In genomic region chr2:86239745-86240144, GRCh38 we compare ENCODE assay signal across 26 cellular contexts.
"Had no signal": no experiment of that assay in that cellular context is flagged by ENCODE, and none has a peak within 500 bp of the region (broad histone marks: within the 10 kb centered on the region; RNA-seq: fewer than 3 reads in every experiment).

No MANE protein-coding gene starts in this region.

- DNase-seq: activated CD4-positive, alpha-beta T cell treated with anti-CD3 and anti-CD28 coated beads, Interleukin-2, amount 10 ng/mL, durations not matched to agents 24 days and 14 days; activated CD4-positive, alpha-beta T cell treated with anti-CD3 and anti-CD28 coated beads, Interleukin-2, amount 50 U/mL, for 4 hours; activated CD8-positive, alpha-beta T cell treated with anti-CD3 and anti-CD28 coated beads for 36 hours; activated gamma-delta T cell; activated naive CD4-positive, alpha-beta T cell treated with Interleukin-2 at 50 U/mL for 16 hours; activated naive CD8-positive, alpha-beta T cell treated with anti-CD3 and anti-CD28 coated beads, Interleukin-2, amount 50 U/mL, for 24 hours; activated T-cell treated with anti-CD3 and anti-CD28 coated beads, Interleukin-2, amount 50 U/mL, for 1 hour; activated T-cell treated with anti-CD3 and anti-CD28 coated beads, Interleukin-2, amount 50 U/mL, for 72 hours; anterior cingulate cortex; caudate nucleus; Karpas-422; NCI-H1105; NCI-H1417 treated with DMSO at 0.1 percent for 48 hours; NCI-H1694; NCI-H1930; NCI-H2081 treated with DMSO at 0.1 percent for 48 hours; NCI-H345; NCI-H526; NCI-H748 treated with DMSO at 0.1 percent for 48 hours; OCI-M1; Right ventricle myocardium superior; SW 1271; T-helper 1 cell had no signal

- H3K27me3 Mint-ChIP-seq: activated naive CD8-positive, alpha-beta T cell treated with anti-CD3 and anti-CD28 coated beads, Interleukin-2, amount 50 U/mL, for 24 hours had no signal

- H3K27ac Mint-ChIP-seq: activated CD4-positive, alpha-beta T cell treated with anti-CD3 and anti-CD28 coated beads, Interleukin-2, amount 10 ng/mL, durations not matched to agents 24 days and 14 days; activated CD8-positive, alpha-beta T cell treated with anti-CD3 and anti-CD28 coated beads for 36 hours; activated naive CD8-positive, alpha-beta T cell; activated naive CD8-positive, alpha-beta T cell treated with anti-CD3 and anti-CD28 coated beads, Interleukin-2, amount 50 U/mL, for 24 hours; activated T-cell treated with anti-CD3 and anti-CD28 coated beads, Interleukin-2, amount 50 U/mL, for 72 hours; activated T-helper 2 cell treated with anti-CD3 and anti-CD28 coated beads, Interferon-gamma antibody, Interleukin-2, Interleukin-4, amounts not matched to agents 10 μg/mL and 5 μg/mL and 100 μg/mL, durations not matched to agents 14 hours and 24 hours and 36 hours had no signal

- H3K36me3 Mint-ChIP-seq: activated naive CD8-positive, alpha-beta T cell had no signal

- H3K9me3 Mint-ChIP-seq: activated CD4-positive, alpha-beta T cell treated with anti-CD3 and anti-CD28 coated beads, Interleukin-2, amount 10 ng/mL, durations not matched to agents 24 days and 14 days; activated CD8-positive, alpha-beta T cell treated with anti-CD3 and anti-CD28 coated beads for 36 hours; activated naive CD8-positive, alpha-beta T cell treated with anti-CD3 and anti-CD28 coated beads, Interleukin-2, amount 50 U/mL, for 24 hours; activated T-cell treated with anti-CD3 and anti-CD28 coated beads, Interleukin-2, amount 50 U/mL, for 72 hours; activated T-helper 2 cell treated with anti-CD3 and anti-CD28 coated beads, Interferon-gamma antibody, Interleukin-2, Interleukin-4, amounts not matched to agents 10 μg/mL and 5 μg/mL and 100 μg/mL, durations not matched to agents 14 hours and 24 hours and 36 hours had no signal

- H3K4me3 Mint-ChIP-seq: activated CD4-positive, alpha-beta T cell treated with anti-CD3 and anti-CD28 coated beads, Interleukin-2, amount 10 ng/mL, durations not matched to agents 24 days and 14 days; activated CD8-positive, alpha-beta T cell treated with anti-CD3 and anti-CD28 coated beads for 36 hours; activated naive CD8-positive, alpha-beta T cell; activated naive CD8-positive, alpha-beta T cell treated with anti-CD3 and anti-CD28 coated beads, Interleukin-2, amount 50 U/mL, for 24 hours; activated T-cell treated with anti-CD3 and anti-CD28 coated beads, Interleukin-2, amount 50 U/mL, for 72 hours; brain had no signal
